ENCODE assay signal across 9 cellular contexts in the genomic region with DNA sequence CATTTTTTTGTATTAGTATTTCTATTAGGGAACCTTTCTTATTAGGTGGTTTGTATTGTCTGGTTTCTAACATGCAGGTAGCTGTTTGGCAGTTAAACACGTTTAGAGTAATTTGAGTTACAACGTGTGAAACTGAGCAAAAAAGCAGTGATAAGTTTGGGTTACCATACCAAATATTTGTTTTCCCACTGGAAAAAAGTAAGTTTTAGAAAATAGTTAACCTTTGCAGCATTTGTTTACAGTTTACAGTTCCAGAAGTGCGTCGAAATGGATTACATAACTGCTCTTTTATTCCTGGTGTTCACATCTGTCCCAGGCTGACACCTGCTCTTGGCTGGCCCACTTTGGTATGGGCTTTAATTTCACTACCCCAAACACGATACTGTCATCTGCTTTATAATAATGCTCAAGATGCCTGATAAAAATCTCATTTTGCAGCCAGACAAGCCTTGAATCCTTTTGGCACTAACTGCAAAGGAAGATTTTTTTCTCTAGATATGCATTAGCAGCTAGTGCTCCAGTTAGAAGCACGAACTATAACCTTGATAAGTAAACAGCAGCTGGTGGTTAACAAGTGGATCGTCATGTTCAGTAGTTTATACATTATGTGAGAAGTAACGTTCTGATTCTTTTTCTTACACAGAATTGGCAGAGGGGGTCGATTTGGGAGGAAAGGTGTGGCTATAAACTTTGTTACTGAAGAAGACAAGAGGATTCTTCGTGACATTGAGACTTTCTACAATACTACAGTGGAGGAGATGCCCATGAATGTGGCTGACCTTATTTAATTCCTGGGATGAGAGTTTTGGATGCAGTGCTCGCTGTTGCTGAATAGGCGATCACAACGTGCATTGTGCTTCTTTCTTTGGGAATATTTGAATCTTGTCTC. TPM values are rescaled to one million over a fixed set of nuclear protein-coding genes. Genes with fewer than 3 reads are reported as not detected.
DNase-seq lines count a peak whose midpoint lies in the region; ATAC-seq, FAIRE-seq and TF ChIP-seq lines count a peak whose summit lies in the region.
"Had no signal": no experiment of that assay in that cellular context is flagged by ENCODE, and none has a peak within 500 bp of the region (broad histone marks: within the 10 kb centered on the region; RNA-seq: fewer than 3 reads in every experiment).

No MANE protein-coding gene starts in this region.

- no peak overlapping the region for H2AFZ ChIP-seq in PC-3 (ENCODE audit: low read length)
- H2AFZ ChIP-seq in endothelial cell of umbilical vein (ENCODE audit: low read depth, low read length), result no peak overlapping the region

- TF ChIP-seq RAD21 in A549 (conservative IDR thresholded peaks at IDR 0.05 in 1 of 2, IDR thresholded peaks at IDR 0.05 in 1 of 2), result no peak

- H3K27me3 ChIP-seq in DOHH2 (ENCODE audit: control insufficient read depth, low read length) (peaks cover 1% of the 10 kb centered on the region; the same call in 1 of the 2 replicates), PC-3 (ENCODE audit: low read length) (no peaks in the 10 kb centered on the region), endothelial cell of umbilical vein (ENCODE audit: control insufficient read depth in 2 of 2, insufficient read depth in 2 of 2, low read length in 2 of 2) (no peaks in the 10 kb centered on the region), Peyer's patch (no peaks in the 10 kb centered on the region)
- H3K27me3 ChIP-seq: left lung had no signal

- H3K4me2 ChIP-seq in A549, result peak overlapping the region; percentile 99
- peak overlapping the region; percentile 89 for H3K4me2 ChIP-seq in DOHH2 (ENCODE audit: low read length)
- peak overlapping the region; percentile 84; the same call in 1 of the 2 replicates for H3K4me2 ChIP-seq in PC-3 (ENCODE audit: low read length)
- H3K4me2 ChIP-seq in endothelial cell of umbilical vein (ENCODE audit: insufficient read depth, low read length), result peak overlapping the region; percentile 93

- TF ChIP-seq CTCF in A549 (IDR thresholded peaks at IDR 0.05), result no peak
- no peak for TF ChIP-seq CTCF in DOHH2 (IDR thresholded peaks at IDR 0.05; ENCODE audit: low read depth, low read length, poor library complexity, severe bottlenecking)
- no peak for TF ChIP-seq CTCF in PC-3 (conservative IDR thresholded peaks at IDR 0.05; ENCODE audit: low read depth, low read length)
- TF ChIP-seq CTCF in endothelial cell of umbilical vein (IDR thresholded peaks at IDR 0.05; ENCODE audit: extremely low read depth in 1 of 2, insufficient read depth in 1 of 2, low read depth in 1 of 2, low read length in 2 of 2), result no peak
- no peak for TF ChIP-seq CTCF in Peyer's patch (IDR thresholded peaks at IDR 0.05)

- H3K9me2 ChIP-seq in DOHH2 (replicated peaks; ENCODE audit: control insufficient read depth, low read length) (no peaks in the 10 kb centered on the region), PC-3 (replicated peaks; ENCODE audit: low read length) (no peaks in the 10 kb centered on the region)

- POLR2A ChIA-PET in A549 (lab: Yijun Ruan, JAX), result interaction anchor here (1.0 kb wide), 1 partner anchor 172 kb away, joined by 3 read pairs; no protein-coding TSS in a partner anchor
- POLR2A ChIA-PET in PC-3 (lab: Charles Lee; ENCODE audit: unreplicated experiment), result interaction anchor here (1.1 kb wide), 1 partner anchor 218 kb away, joined by 4 read pairs; the partner anchor contains the start of gene DNAJB11
- POLR2A ChIA-PET in endothelial cell of umbilical vein (lab: Charles Lee), result no interaction called here

- H3K36me3 ChIP-seq in DOHH2 (ENCODE audit: control insufficient read depth, low read length) (peaks cover 96% of the 10 kb centered on the region), PC-3 (ENCODE audit: low read depth, low read length) (peaks cover 73% of the 10 kb centered on the region), endothelial cell of umbilical vein (ENCODE audit: control insufficient read depth in 2 of 2, extremely low read depth in 1 of 2, insufficient read depth in 2 of 2, low read length in 2 of 2) (peaks cover 38 to 44% of the 10 kb centered on the region in 2 experiments), Peyer's patch (peaks cover 0 to 70% (median 0%) of the 10 kb centered on the region in 3 donors)

- no peaks in the 10 kb centered on the region for H3K9me1 ChIP-seq in endothelial cell of umbilical vein (replicated peaks; ENCODE audit: control insufficient read depth, extremely low read depth, insufficient read depth, low read length)

- TF ChIP-seq POLR2A in A549 (IDR thresholded peaks at IDR 0.05; ENCODE audit: low read length), result no peak
- TF ChIP-seq POLR2A in endothelial cell of umbilical vein (IDR thresholded peaks at IDR 0.05; ENCODE audit: low read depth, low read length), result no peak
- no peak for TF ChIP-seq POLR2A in Peyer's patch (IDR thresholded peaks at IDR 0.05)

- BruUV-seq in PC-3 (replicated peaks; lab: Mats Ljungman, UMichigan) (no TSS peak), endothelial cell of umbilical vein (replicated peaks; lab: Mats Ljungman, UMichigan) (no TSS peak)

- H3K79me2 ChIP-seq in DOHH2 (ENCODE audit: control insufficient read depth, low read length), result peaks cover 44% of the 10 kb centered on the region
- peaks cover 51% of the 10 kb centered on the region for H3K79me2 ChIP-seq in PC-3 (ENCODE audit: low read length)
- H3K79me2 ChIP-seq in endothelial cell of umbilical vein (ENCODE audit: control insufficient read depth, insufficient read depth, low read length), result peaks cover 48% of the 10 kb centered on the region

- dilution Hi-C loops in endothelial cell of umbilical vein (cut with MboI; ENCODE audit: extremely low pct_ligation_motif_present, low sequenced_read_pairs), result no loop called here

- H3K4me3 ChIP-seq in A549 (peak overlapping the region; percentile 94; the same call in 2 of the 3 replicates), DOHH2 (ENCODE audit: low read length) (no peak overlapping the region), PC-3 (ENCODE audit: low read length) (peak overlapping the region; percentile 100; the same call in 1 of the 2 replicates), endothelial cell of umbilical vein (replicated peaks in 1 of 3; ENCODE audit: insufficient read depth in 1 of 3, low read depth in 1 of 3, low read length in 3 of 3) (peak overlapping the region in 1 of 3 experiments; percentile 11), Peyer's patch (no peak overlapping the region)

- CTCF ChIA-PET in A549 (lab: Yijun Ruan, JAX) (no interaction called here), PC-3 (lab: Charles Lee) (interaction anchor here (0.6 kb wide), 1 partner anchor 60 kb away, joined by 5 read pairs; no protein-coding TSS in a partner anchor), endothelial cell of umbilical vein (lab: Charles Lee) (interaction anchor here (0.6 to 1.3 kb wide), 2 partner anchors 32 to 377 kb away, joined by 3 read pairs; no protein-coding TSS in a partner anchor)

- H3K4me1 ChIP-seq in A549 (peaks cover 48% of the 10 kb centered on the region), DOHH2 (ENCODE audit: control insufficient read depth, low read length) (peaks cover 42% of the 10 kb centered on the region), PC-3 (ENCODE audit: insufficient read depth, low read length) (peaks cover 26% of the 10 kb centered on the region), endothelial cell of umbilical vein (ENCODE audit: control insufficient read depth, extremely low read depth, insufficient read depth, low read length) (peaks cover 22% of the 10 kb centered on the region), Peyer's patch (peaks cover 0 to 34% (median 21%) of the 10 kb centered on the region in 4 donors)

- no peak for ATAC-seq in A549
- no peak for ATAC-seq in PC-3
- ATAC-seq: left lung had no signal

- FAIRE-seq in A549 (lab: Jason Lieb, UNC), result no peak
- FAIRE-seq in endothelial cell of umbilical vein (lab: Jason Lieb, UNC), result no peak

- H4K20me1 ChIP-seq in DOHH2 (ENCODE audit: control insufficient read depth, insufficient read depth, low read depth, low read length), result peaks cover 47% of the 10 kb centered on the region
- H4K20me1 ChIP-seq in PC-3 (ENCODE audit: low read length), result peaks cover 71% of the 10 kb centered on the region
- peaks cover 15% of the 10 kb centered on the region for H4K20me1 ChIP-seq in endothelial cell of umbilical vein (replicated peaks; ENCODE audit: control insufficient read depth, extremely low read depth, insufficient read depth, low read length)

- DNase-seq in A549 (ENCODE audit: low read depth in 1 of 2, low spot score in 1 of 2) (no peak), PC-3 (no peak), endothelial cell of umbilical vein (ENCODE audit: low read depth, low spot score) (no peak), Peyer's patch (no peak), NCI-H2171 treated with DMSO at 0.1 percent for 48 hours (lab: John Stamatoyannopoulos, UW) (no peak), NOMO-1 (lab: John Stamatoyannopoulos, UW; ENCODE audit: unreplicated experiment in 2 of 2) (no peak), substantia nigra (lab: John Stamatoyannopoulos, UW) (no peak)
- DNase-seq: left lung had no signal

- 29% methylated on average over 13 of the region's 13 CpGs for WGBS in A549 (ENCODE audit: missing lambda C conversion rate)

- no peak for TF ChIP-seq EP300 in A549 (IDR thresholded peaks at IDR 0.05)

- intact Hi-C loops in PC-3 (cut with micrococcal nuclease), result loop anchor here (10.0 kb wide), 2 partner anchors 224 to 684 kb away; partner anchors contain the start of genes ETV5 and TBCCD1
- intact Hi-C loops in endothelial cell of umbilical vein (cut with micrococcal nuclease), result loop anchor here (10.0 kb wide), 1 partner anchor 804 kb away; no protein-coding TSS in a partner anchor

- H3K9ac ChIP-seq in PC-3 (ENCODE audit: low read length) (no peak overlapping the region), endothelial cell of umbilical vein (replicated peaks; ENCODE audit: extremely low read depth, insufficient read depth, low read length) (no peak overlapping the region)

- no peaks in the 10 kb centered on the region for H3K9me3 ChIP-seq in A549
- no peaks in the 10 kb centered on the region for H3K9me3 ChIP-seq in DOHH2 (ENCODE audit: control insufficient read depth, insufficient read depth, low read length)
- no peaks in the 10 kb centered on the region for H3K9me3 ChIP-seq in PC-3 (ENCODE audit: low read length)
- H3K9me3 ChIP-seq in endothelial cell of umbilical vein (replicated peaks; ENCODE audit: control insufficient read depth, insufficient read depth, low read length), result no peaks in the 10 kb centered on the region
- H3K9me3 ChIP-seq in Peyer's patch, result no peaks in the 10 kb centered on the region
- H3K9me3 ChIP-seq: left lung had no signal

- H3F3A ChIP-seq in DOHH2 (ENCODE audit: control insufficient read depth, insufficient read depth), result peaks cover 98% of the 10 kb centered on the region
- peaks cover 80% of the 10 kb centered on the region for H3F3A ChIP-seq in PC-3 (ENCODE audit: low read length, unreplicated experiment)

- H3K27ac ChIP-seq in A549 (no peak overlapping the region), DOHH2 (ENCODE audit: low read depth, low read length) (peak overlapping the region; percentile 10; the same call in 1 of the 2 replicates), PC-3 (ENCODE audit: low read length) (no peak overlapping the region), endothelial cell of umbilical vein (ENCODE audit: insufficient read depth, low read depth, low read length) (no peak overlapping the region), Peyer's patch (peak overlapping the region in 1 of 4 donors; percentile 11), substantia nigra (ENCODE audit: low read depth, low read length, poor library complexity, severe bottlenecking) (no peak overlapping the region)
- H3K27ac ChIP-seq: left lung had no signal

RNA-seq across cellular contexts. Expression of gene EIF4A2, which starts 5.3 kb away (rescaled TPM):
- polyA plus RNA-seq in A549 (2011; rRNA removed) (337 and 493 TPM in 2 replicates), A549 (2017; fragmentation: RNase III; extraction: RNeasy Plus Mini Kit Qiagen cat#74134 plus additional on column Dnase treatment) (172 to 194 TPM (median 184 TPM) in 3 replicates), endothelial cell of umbilical vein (255 and 401 TPM in 2 replicates)
- 77.2 and 104 TPM in 2 replicates for polyA plus RNA-seq in A549 (2012; cell fraction: cytosol; rRNA removed)
- polyA plus RNA-seq in A549 (2012; cell fraction: nucleus; rRNA removed), result 94.0 and 159 TPM in 2 replicates
- polyA minus RNA-seq in A549 (2011; rRNA and poly(A)+ RNA removed), result 163 and 178 TPM in 2 replicates
- total RNA-seq in PC-3 (2014; rRNA removed) (204 and 233 TPM in 2 replicates), endothelial cell of umbilical vein (260 and 282 TPM in 2 replicates), Peyer's patch (100 to 1,000 TPM; 218 to 408 (median 262) TPM)
- 252 and 274 TPM in 2 replicates for polyA plus RNA-seq in endothelial cell of umbilical vein (2011; cell fraction: cytosol; rRNA removed)
- polyA plus RNA-seq in endothelial cell of umbilical vein (2011; cell fraction: nucleus; rRNA removed), result 925 and 1,304 TPM in 2 replicates
- polyA plus RNA-seq in endothelial cell of umbilical vein (2012), result 354 and 358 TPM in 2 replicates
- 312 and 381 TPM in 2 replicates for polyA minus RNA-seq in endothelial cell of umbilical vein
- 231 TPM for polyA minus RNA-seq in endothelial cell of umbilical vein (2011; cell fraction: cytosol; rRNA and poly(A)+ RNA removed)
- 447 and 547 TPM in 2 replicates for polyA minus RNA-seq in endothelial cell of umbilical vein (2011; cell fraction: nucleus; rRNA and poly(A)+ RNA removed)

RNA-seq across cellular contexts. Expression of gene RFC4, which starts 17.6 kb away (rescaled TPM):
- polyA plus RNA-seq in A549 (2011; rRNA removed) (32.8 and 40.6 TPM in 2 replicates), A549 (2017; fragmentation: RNase III; extraction: RNeasy Plus Mini Kit Qiagen cat#74134 plus additional on column Dnase treatment) (68.8 to 76.7 TPM (median 69.8 TPM) in 3 replicates), endothelial cell of umbilical vein (4.6 and 6.2 TPM in 2 replicates)
- 29.4 and 34.1 TPM in 2 replicates for polyA plus RNA-seq in A549 (2012; cell fraction: cytosol; rRNA removed)
- 18.9 and 31.8 TPM in 2 replicates for polyA plus RNA-seq in A549 (2012; cell fraction: nucleus; rRNA removed)
- 5.9 and 6.3 TPM in 2 replicates for polyA minus RNA-seq in A549 (2011; rRNA and poly(A)+ RNA removed)
- total RNA-seq in PC-3 (2014; rRNA removed) (54.0 and 73.0 TPM in 2 replicates), endothelial cell of umbilical vein (29.1 and 33.7 TPM in 2 replicates), Peyer's patch (10 to 100 TPM in 2 of 4 donors, 1 to 10 TPM in 2; 6.1 to 26.4 (median 10.6) TPM)
- polyA plus RNA-seq in endothelial cell of umbilical vein (2011; cell fraction: cytosol; rRNA removed), result 13.1 and 15.5 TPM in 2 replicates
- polyA plus RNA-seq in endothelial cell of umbilical vein (2011; cell fraction: nucleus; rRNA removed), result 28.0 and 36.6 TPM in 2 replicates
- 18.1 and 27.7 TPM in 2 replicates for polyA plus RNA-seq in endothelial cell of umbilical vein (2012)
- polyA minus RNA-seq in endothelial cell of umbilical vein, result 6.2 and 6.3 TPM in 2 replicates
- 25.2 TPM for polyA minus RNA-seq in endothelial cell of umbilical vein (2011; cell fraction: cytosol; rRNA and poly(A)+ RNA removed)
- polyA minus RNA-seq in endothelial cell of umbilical vein (2011; cell fraction: nucleus; rRNA and poly(A)+ RNA removed), result 7.2 and 10.0 TPM in 2 replicates

RNA-seq across cellular contexts. Expression of gene ADIPOQ, which starts 53.8 kb away (rescaled TPM):
- polyA plus RNA-seq in A549 (2011; rRNA removed), result not detected in 2 replicates
- polyA plus RNA-seq in A549 (2012; cell fraction: cytosol; rRNA removed), result not detected in 2 replicates
- polyA plus RNA-seq in A549 (2012; cell fraction: nucleus; rRNA removed), result not detected in 2 replicates
- polyA plus RNA-seq in A549 (2017; fragmentation: RNase III; extraction: RNeasy Plus Mini Kit Qiagen cat#74134 plus additional on column Dnase treatment), result not detected in 3 replicates
- not detected in 2 replicates for polyA minus RNA-seq in A549 (2011; rRNA and poly(A)+ RNA removed)
- total RNA-seq in PC-3 (2014; rRNA removed), result not detected in 2 replicates
- total RNA-seq in endothelial cell of umbilical vein, result not detected in 2 replicates
- not detected in 2 replicates for polyA plus RNA-seq in endothelial cell of umbilical vein
- not detected in 2 replicates for polyA plus RNA-seq in endothelial cell of umbilical vein (2011; cell fraction: cytosol; rRNA removed)
- not detected in 2 replicates for polyA plus RNA-seq in endothelial cell of umbilical vein (2011; cell fraction: nucleus; rRNA removed)
- polyA plus RNA-seq in endothelial cell of umbilical vein (2012), result not detected in 2 replicates
- not detected in 2 replicates for polyA minus RNA-seq in endothelial cell of umbilical vein
- not detected for polyA minus RNA-seq in endothelial cell of umbilical vein (2011; cell fraction: cytosol; rRNA and poly(A)+ RNA removed)
- not detected in 2 replicates for polyA minus RNA-seq in endothelial cell of umbilical vein (2011; cell fraction: nucleus; rRNA and poly(A)+ RNA removed)
- 1 to 10 TPM in 1 of 4 donors, under 1 TPM in 3; 0.38 to 5.8 (median 0.61) TPM for total RNA-seq in Peyer's patch
- total RNA-seq: left lung had no signal

Comparison
In these comparisons a context has a peak if more than half of its experiments do, and no peak if none do; other contexts are left out.
1. H3K4me3 ChIP-seq: peak in A549 (single experiment) and PC-3 (single experiment); none in DOHH2 (single experiment) and Peyer's patch (0 of 4).
2. Peak in every context shown above with its lines, with median percentiles within 50 percentile points of each other: H3K4me2 ChIP-seq.